In the genomic region with DNA sequence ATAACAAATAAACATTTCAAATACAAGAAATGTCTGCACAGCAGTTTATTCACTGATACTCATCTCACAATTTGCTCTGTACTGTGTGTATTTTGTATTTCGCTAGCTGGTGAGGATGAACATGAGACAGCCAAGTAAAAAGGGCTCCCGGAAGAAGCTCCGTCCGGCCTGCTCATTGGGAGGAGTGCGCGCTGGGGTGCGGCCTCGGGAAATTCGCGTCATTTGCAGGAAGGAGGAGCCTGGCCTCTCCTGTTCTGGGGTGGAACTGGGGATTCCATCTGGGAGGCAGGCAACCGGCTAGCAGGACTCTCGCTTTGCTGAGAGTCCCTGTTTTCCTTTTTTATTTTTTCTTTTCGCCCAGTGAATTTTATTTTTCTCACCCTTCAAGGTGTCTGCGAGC, we compare ENCODE assay signal across 37 cellular contexts.
"Had no signal": no experiment of that assay in that cellular context is flagged by ENCODE, and none has a peak within 500 bp of the region (broad histone marks: within the 10 kb centered on the region; RNA-seq: fewer than 3 reads in every experiment).

No MANE protein-coding gene starts in this region.

- DNase-seq: activated CD4-positive, alpha-beta memory T cell treated with anti-CD3 and anti-CD28 coated beads for 36 hours; activated CD4-positive, alpha-beta T cell treated with anti-CD3 and anti-CD28 coated beads for 1 hour; activated CD4-positive, alpha-beta T cell treated with anti-CD3 and anti-CD28 coated beads for 36 hours; activated CD4-positive, alpha-beta T cell treated with anti-CD3 and anti-CD28 coated beads for 48 hours; activated CD4-positive, alpha-beta T cell treated with anti-CD3 and anti-CD28 coated beads, Interleukin-2, amount 50 U/mL, for 1 hour; activated CD4-positive, alpha-beta T cell treated with anti-CD3 and anti-CD28 coated beads, Interleukin-2, amount 50 U/mL, for 4 hours; activated CD4-positive, CD25-positive, alpha-beta regulatory T cell; activated CD8-positive, alpha-beta memory T cell treated with anti-CD3 and anti-CD28 coated beads, Interleukin-2, amount 50 U/mL, for 4 hours; activated CD8-positive, alpha-beta T cell treated with anti-CD3 and anti-CD28 coated beads for 36 hours; activated effector memory CD4-positive, alpha-beta T cell treated with anti-CD3 and anti-CD28 coated beads, Interleukin-2, amount 50 U/mL, for 16 hours; activated gamma-delta T cell treated with Interleukin-2 at 50 U/mL for 16 hours; activated naive CD4-positive, alpha-beta T cell; activated naive CD4-positive, alpha-beta T cell treated with anti-CD3 and anti-CD28 coated beads for 36 hours; activated naive CD4-positive, alpha-beta T cell treated with anti-CD3 and anti-CD28 coated beads, Interleukin-2, amount 50 U/mL, for 16 hours; activated naive CD8-positive, alpha-beta T cell treated with anti-CD3 and anti-CD28 coated beads for 36 hours; activated T-cell treated with anti-CD3 and anti-CD28 coated beads for 4 hours; activated T-cell treated with anti-CD3 and anti-CD28 coated beads, Interleukin-2, amount 50 U/mL, for 1 hour; activated T-cell treated with anti-CD3 and anti-CD28 coated beads, Interleukin-2, amount 50 U/mL, for 4 hours; activated T-cell treated with anti-CD3 and anti-CD28 coated beads, Interleukin-2, amount 50 U/mL, for 72 hours; adrenal gland; amniotic stem cell; aorta; body of pancreas; brain microvascular endothelial cell; central memory CD4-positive, alpha-beta T cell; T-helper 1 cell; T-helper 2 cell; T-helper 9 cell; WERI-Rb-1 had no signal

- H3K27me3 Mint-ChIP-seq: activated CD4-positive, alpha-beta memory T cell treated with anti-CD3 and anti-CD28 coated beads for 36 hours; activated CD4-positive, alpha-beta T cell treated with anti-CD3 and anti-CD28 coated beads for 36 hours; activated CD8-positive, alpha-beta T cell treated with anti-CD3 and anti-CD28 coated beads for 36 hours; activated naive CD8-positive, alpha-beta T cell treated with anti-CD3 and anti-CD28 coated beads for 36 hours; activated T-helper 17 cell treated with anti-CD3 and anti-CD28 coated beads, Interleukin-2, amount 50 U/mL, for 72 hours had no signal

- H3K27me3 ChIP-seq: adrenal gland, body of pancreas, brain microvascular endothelial cell, breast epithelium had no signal

- H3K4me3 Mint-ChIP-seq: activated CD4-positive, alpha-beta memory T cell treated with anti-CD3 and anti-CD28 coated beads for 36 hours; activated CD4-positive, alpha-beta T cell treated with anti-CD3 and anti-CD28 coated beads for 36 hours; activated CD8-positive, alpha-beta T cell treated with anti-CD3 and anti-CD28 coated beads for 36 hours; activated naive CD4-positive, alpha-beta T cell treated with anti-CD3 and anti-CD28 coated beads for 36 hours; activated naive CD8-positive, alpha-beta T cell treated with anti-CD3 and anti-CD28 coated beads for 36 hours; activated T-cell treated with anti-CD3 and anti-CD28 coated beads, Interleukin-2, amount 50 U/mL, for 4 hours; activated T-cell treated with anti-CD3 and anti-CD28 coated beads, Interleukin-2, amount 50 U/mL, for 72 hours; activated T-helper 1 cell treated with anti-CD3 and anti-CD28 coated beads, Interleukin-12 subunit alpha, Interleukin-12 subunit beta, Interleukin-2, Interleukin-4 antibody, amounts not matched to agents 30 ng/mL and 10 ng/mL and 1 ng/mL, durations not matched to agents 14 hours and 24 hours and 36 hours; activated T-helper 17 cell treated with anti-CD3 and anti-CD28 coated beads, Interleukin-2, amount 50 U/mL, for 72 hours; T-helper 1 cell treated with Interleukin-12 subunit alpha and Interleukin-12 subunit beta and Interleukin-4 antibody, amounts not matched to agents 30 μg/mL and 1 μg/mL, for 36 hours; T-helper 2 cell treated with Interferon-gamma antibody and Interleukin-4, amounts not matched to agents 5 μg/mL and 100 μg/mL, for 36 hours; WTC11 had no signal

- H3K9me3 ChIP-seq: adrenal gland, body of pancreas, breast epithelium had no signal

- H3K4me3 ChIP-seq: adrenal gland, body of pancreas, breast epithelium had no signal

- H3K4me1 ChIP-seq: body of pancreas, breast epithelium had no signal

- H3K27ac Mint-ChIP-seq: activated CD4-positive, alpha-beta memory T cell treated with anti-CD3 and anti-CD28 coated beads for 36 hours; activated CD4-positive, alpha-beta T cell treated with anti-CD3 and anti-CD28 coated beads for 36 hours; activated CD8-positive, alpha-beta T cell treated with anti-CD3 and anti-CD28 coated beads for 36 hours; activated naive CD4-positive, alpha-beta T cell treated with anti-CD3 and anti-CD28 coated beads for 36 hours; activated naive CD4-positive, alpha-beta T cell treated with anti-CD3 and anti-CD28 coated beads, Interleukin-2, amount 50 U/mL, for 72 hours; activated naive CD8-positive, alpha-beta T cell treated with anti-CD3 and anti-CD28 coated beads for 36 hours; activated T-cell treated with anti-CD3 and anti-CD28 coated beads, Interleukin-2, amount 50 U/mL, for 72 hours; activated T-helper 1 cell treated with anti-CD3 and anti-CD28 coated beads, Interleukin-12 subunit alpha, Interleukin-12 subunit beta, Interleukin-2, Interleukin-4 antibody, amounts not matched to agents 30 ng/mL and 10 ng/mL and 1 ng/mL, durations not matched to agents 14 hours and 24 hours and 36 hours; activated T-helper 17 cell treated with anti-CD3 and anti-CD28 coated beads, Interleukin-2, amount 50 U/mL, for 72 hours; T-helper 1 cell treated with Interleukin-12 subunit alpha and Interleukin-12 subunit beta and Interleukin-4 antibody, amounts not matched to agents 30 μg/mL and 1 μg/mL, for 36 hours; T-helper 2 cell treated with Interferon-gamma antibody and Interleukin-4, amounts not matched to agents 5 μg/mL and 100 μg/mL, for 36 hours; WTC11 had no signal

- H3K4me1 Mint-ChIP-seq: activated CD4-positive, alpha-beta T cell treated with anti-CD3 and anti-CD28 coated beads for 36 hours; activated naive CD8-positive, alpha-beta T cell treated with anti-CD3 and anti-CD28 coated beads for 36 hours; activated T-helper 17 cell treated with anti-CD3 and anti-CD28 coated beads, Interleukin-2, amount 50 U/mL, for 72 hours had no signal

- ATAC-seq: activated CD4-positive, alpha-beta T cell treated with anti-CD3 and anti-CD28 coated beads for 36 hours; activated CD4-positive, CD25-positive, alpha-beta regulatory T cell treated with anti-CD3 and anti-CD28 coated beads, Interleukin-2, amount 50 U/mL, for 24 hours; activated CD8-positive, alpha-beta T cell treated with anti-CD3 and anti-CD28 coated beads for 36 hours; activated naive CD4-positive, alpha-beta T cell treated with anti-CD3 and anti-CD28 coated beads, Interleukin-2, amount 50 U/mL, for 72 hours; activated T-cell treated with anti-CD3 and anti-CD28 coated beads, Interleukin-2, amount 50 U/mL, for 4 hours; activated T-cell treated with anti-CD3 and anti-CD28 coated beads, Interleukin-2, amount 50 U/mL, for 72 hours; activated T-helper 17 cell treated with anti-CD3 and anti-CD28 coated beads, Interleukin-2, amount 50 U/mL, for 72 hours; body of pancreas; WTC11 had no signal

- H3K27ac ChIP-seq: adrenal gland, body of pancreas, brain microvascular endothelial cell, breast epithelium, WERI-Rb-1 had no signal

- H3K36me3 Mint-ChIP-seq: activated CD4-positive, alpha-beta memory T cell treated with anti-CD3 and anti-CD28 coated beads for 36 hours; activated naive CD4-positive, alpha-beta T cell treated with anti-CD3 and anti-CD28 coated beads, Interleukin-2, amount 50 U/mL, for 72 hours; activated naive CD8-positive, alpha-beta T cell treated with anti-CD3 and anti-CD28 coated beads for 36 hours had no signal

- H3K9me3 Mint-ChIP-seq: activated CD8-positive, alpha-beta T cell treated with anti-CD3 and anti-CD28 coated beads for 36 hours had no signal

- H3K36me3 ChIP-seq: adrenal gland, brain microvascular endothelial cell, breast epithelium, WERI-Rb-1 had no signal
